Comparison of ENCODE assay signal across 8 cellular contexts in the genomic region with DNA sequence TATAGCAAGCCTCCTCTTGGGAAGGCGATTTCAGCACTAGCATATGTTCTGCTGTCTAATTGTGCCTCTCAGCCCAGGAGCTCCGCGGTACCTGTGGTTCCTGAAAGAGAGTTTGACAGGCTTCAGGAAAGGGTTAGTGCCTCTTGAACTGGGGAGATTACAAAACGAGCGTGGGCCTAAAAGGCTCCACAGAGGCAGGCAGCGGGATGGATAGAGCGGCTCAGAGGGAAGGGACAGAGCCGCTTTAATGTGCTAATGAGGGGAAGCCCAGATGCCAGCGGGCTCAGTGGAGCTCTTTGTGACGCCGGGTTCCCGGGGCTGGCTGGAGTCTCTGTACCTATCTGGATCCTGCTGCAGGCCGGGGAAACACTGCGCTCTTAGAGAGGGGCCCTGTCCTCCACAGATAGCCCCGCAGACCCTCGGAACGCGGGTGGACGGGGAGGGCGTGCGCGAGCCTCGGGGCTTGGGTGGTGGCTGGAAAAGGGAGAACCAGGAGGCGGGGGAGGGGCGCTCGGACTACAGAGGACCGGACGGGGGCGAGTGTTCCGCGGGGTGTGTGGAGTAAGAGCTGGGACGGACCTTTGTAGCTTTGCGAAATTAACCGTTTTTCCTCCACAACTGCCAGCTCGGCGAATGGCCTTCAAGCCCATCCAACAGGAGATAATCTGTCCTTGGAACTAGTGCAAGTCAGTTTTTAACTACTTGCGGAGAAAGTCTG. TPM values are rescaled to one million over a fixed set of nuclear protein-coding genes. Genes with fewer than 3 reads are reported as not detected.
DNase-seq lines count a peak whose midpoint lies in the region; ATAC-seq and TF ChIP-seq lines count a peak whose summit lies in the region.

No MANE protein-coding gene starts in this region.

- H3K36me3 ChIP-seq in right lobe of liver: no peaks in the 10 kb centered on the region
- H3K36me3 ChIP-seq in testis (ENCODE audit: low read depth, missing control alignments): no peaks in the 10 kb centered on the region

- H3K4me3 ChIP-seq in astrocyte of the spinal cord (ENCODE audit: low read depth, low read length): peak overlapping the region; percentile 26
- H3K4me3 ChIP-seq in right lobe of liver: no peak overlapping the region
- peak overlapping the region in 1 of 2 donors; percentile 41 for H3K4me3 ChIP-seq in testis

- intact Hi-C loops in right lobe of liver (cut with DNase I): no loop called here
- intact Hi-C loops in testis (cut with DNase I; ENCODE audit: low total_unique reads): no loop called here

- peak; percentile 2 for DNase-seq in NCI-H1092 treated with DMSO at 0.1 percent for 48 hours (lab: John Stamatoyannopoulos, UW)
- no peak for DNase-seq in NCI-H1092 (lab: John Stamatoyannopoulos, UW)
- no peak for DNase-seq in astrocyte of the spinal cord (ENCODE audit: low read depth, low spot score)
- DNase-seq in right lobe of liver: peak; percentile 42 to 63 (median 52)
- DNase-seq in testis: peak; percentile 45
- no peak for DNase-seq in DMS114 treated with DMSO at 0.1 percent for 48 hours (lab: John Stamatoyannopoulos, UW; ENCODE audit: unreplicated experiment)
- DNase-seq in NCI-H2196 treated with DMSO at 0.1 percent for 48 hours (lab: John Stamatoyannopoulos, UW; ENCODE audit: unreplicated experiment): no peak
- no peak for DNase-seq in activated CD4-positive, alpha-beta T cell treated with anti-CD3 and anti-CD28 coated beads, Interleukin-2, amount 50 U/mL, for 48 hours

- peak; percentile 63 to 86 (median 81) for ATAC-seq in right lobe of liver

- H3K9me3 ChIP-seq in right lobe of liver (no peaks in the 10 kb centered on the region), testis (no peaks in the 10 kb centered on the region)

- 0% methylated on average over 18 of the region's 37 CpGs for WGBS in right lobe of liver (ENCODE audit: insufficient coverage, low coverage, low lambda C conversion rate, missing lambda C conversion rate)
- WGBS in testis, 2 donors: 1 to 2% methylated on average over 25 to 37 of the region's 37 CpGs

- H3K27me3 ChIP-seq in right lobe of liver (no peaks in the 10 kb centered on the region), testis (no peaks in the 10 kb centered on the region)

- TF ChIP-seq POLR2A in right lobe of liver (IDR thresholded peaks at IDR 0.05) (no peak), testis (IDR thresholded peaks at IDR 0.05) (no peak)

- no peak for TF ChIP-seq CTCF in astrocyte of the spinal cord (IDR thresholded peaks at IDR 0.05; ENCODE audit: low read depth, low read length)
- no peak for TF ChIP-seq CTCF in right lobe of liver (IDR thresholded peaks at IDR 0.05)
- TF ChIP-seq CTCF in testis (IDR thresholded peaks at IDR 0.05): no peak

- H3K27ac ChIP-seq in right lobe of liver (no peak overlapping the region), testis (no peak overlapping the region)

- in situ Hi-C loops in astrocyte of the spinal cord (cut with HindIII; ENCODE audit: low sequenced_read_pairs): no loop called here

- H3K4me1 ChIP-seq in right lobe of liver: peaks cover 0 to 12% (median 2%) of the 10 kb centered on the region in 4 donors
- H3K4me1 ChIP-seq in testis: no peaks in the 10 kb centered on the region

RNA-seq across cellular contexts. Expression of a gene that starts 12.9 kb away (rescaled TPM):
- under 1 TPM in 1 of 6 experiments, not detected in 5; 0.12 TPM for total RNA-seq in right lobe of liver
- 1 to 10 TPM; 1.6 to 1.8 TPM for total RNA-seq in testis
- 1.4 TPM for polyA plus RNA-seq in testis (ENCODE audit: insufficient read depth, low read depth, low replicate concordance)

Comparison
In these comparisons a context has a peak if more than half of its experiments do, and no peak if none do; other contexts are left out.
1. DNase-seq: peak in NCI-H1092 treated with DMSO at 0.1 percent for 48 hours (single experiment), right lobe of liver (3 of 3) and testis (single experiment); none in NCI-H1092 (single experiment), astrocyte of the spinal cord (single experiment), DMS114 treated with DMSO at 0.1 percent for 48 hours (single experiment), NCI-H2196 treated with DMSO at 0.1 percent for 48 hours (single experiment) and activated CD4-positive, alpha-beta T cell treated with anti-CD3 and anti-CD28 coated beads, Interleukin-2, amount 50 U/mL, for 48 hours (0 of 2).